Comparison of ENCODE assay signal across 23 cellular contexts in genomic region chr9:137919649-137920101, GRCh38. TPM values are rescaled to one million over a fixed set of nuclear protein-coding genes. Genes with fewer than 3 reads are reported as not detected.
"Had no signal": no experiment of that assay in that cellular context is flagged by ENCODE, and none has a peak within 500 bp of the region (broad histone marks: within the 10 kb centered on the region; RNA-seq: fewer than 3 reads in every experiment).

No MANE protein-coding gene starts in this region.

- H3K4me1 ChIP-seq: adrenal gland, uterus had no signal

- H3K9me3 ChIP-seq: adrenal gland, left ventricle myocardium inferior, tibial nerve, uterus had no signal

- H3K36me3 ChIP-seq: adrenal gland, left ventricle myocardium inferior, tibial nerve, uterus had no signal

- H3K27me3 ChIP-seq: adrenal gland, tibial nerve, uterus had no signal

- H3K36me3 Mint-ChIP-seq: activated CD4-positive, alpha-beta memory T cell treated with anti-CD3 and anti-CD28 coated beads for 36 hours; activated naive CD4-positive, alpha-beta T cell treated with anti-CD3 and anti-CD28 coated beads, Interleukin-2, amount 50 U/mL, for 72 hours; natural killer cell treated with Interleukin-12 subunit alpha and Interleukin-12 subunit beta and Interleukin-15 and Interleukin-18, amount 100 ng/mL, for 72 hours had no signal

- H3K4me3 Mint-ChIP-seq: activated CD4-positive, alpha-beta memory T cell treated with anti-CD3 and anti-CD28 coated beads for 36 hours; activated T-helper 1 cell treated with anti-CD3 and anti-CD28 coated beads, Interleukin-12 subunit alpha, Interleukin-12 subunit beta, Interleukin-2, Interleukin-4 antibody, amounts not matched to agents 30 ng/mL and 10 ng/mL and 1 ng/mL, durations not matched to agents 14 hours and 24 hours and 36 hours; natural killer cell treated with Interleukin-12 subunit alpha and Interleukin-12 subunit beta and Interleukin-15 and Interleukin-18, amount 100 ng/mL, for 72 hours had no signal

- H3K9me3 Mint-ChIP-seq: activated CD4-positive, alpha-beta memory T cell treated with anti-CD3 and anti-CD28 coated beads for 36 hours; activated naive CD4-positive, alpha-beta T cell treated with anti-CD3 and anti-CD28 coated beads, Interleukin-2, amount 50 U/mL, for 72 hours; activated T-helper 1 cell treated with anti-CD3 and anti-CD28 coated beads, Interleukin-12 subunit alpha, Interleukin-12 subunit beta, Interleukin-2, Interleukin-4 antibody, amounts not matched to agents 30 ng/mL and 10 ng/mL and 1 ng/mL, durations not matched to agents 14 hours and 24 hours and 36 hours; natural killer cell treated with Interleukin-12 subunit alpha and Interleukin-12 subunit beta and Interleukin-15 and Interleukin-18, amount 100 ng/mL, for 72 hours had no signal

- DNase-seq: activated CD4-positive, alpha-beta memory T cell treated with anti-CD3 and anti-CD28 coated beads for 36 hours; activated gamma-delta T cell treated with Interleukin-2 at 50 U/mL for 16 hours; activated T-cell treated with anti-CD3 and anti-CD28 coated beads for 4 hours; erythroblast; foreskin melanocyte; head of caudate nucleus; kidney; left ventricle myocardium inferior; mammary epithelial cell; occipital lobe; stimulated activated CD4-positive, alpha-beta T cell treated with anti-CD3 and anti-CD28 coated beads, Interleukin-12 subunit alpha, Interleukin-12 subunit beta, amount 100 ng/mL, for 4 hours; stimulated activated CD4-positive, alpha-beta T cell treated with anti-CD3 and anti-CD28 coated beads, Interleukin-1b, Interleukin-23, amount 100 ng/mL, for 48 hours; stimulated activated CD8-positive, alpha-beta memory T cell treated with anti-CD3 and anti-CD28 coated beads, Interleukin-4, amount 100 ng/mL, for 48 hours; stimulated activated naive CD4-positive, alpha-beta T cell treated with Interleukin-2 at 50 U/mL for 16 hours; SW 1271; T-helper 2 cell; uterus had no signal

- ATAC-seq: activated naive CD4-positive, alpha-beta T cell treated with anti-CD3 and anti-CD28 coated beads, Interleukin-2, amount 50 U/mL, for 72 hours had no signal

- H3K27ac ChIP-seq: adrenal gland, left ventricle myocardium inferior, tibial nerve, uterus, VCaP had no signal

- H3K4me3 ChIP-seq: adrenal gland, left ventricle myocardium inferior, tibial nerve, uterus had no signal

- H3K27ac Mint-ChIP-seq: activated CD4-positive, alpha-beta memory T cell treated with anti-CD3 and anti-CD28 coated beads for 36 hours; activated naive CD4-positive, alpha-beta T cell treated with anti-CD3 and anti-CD28 coated beads, Interleukin-2, amount 50 U/mL, for 72 hours; activated T-helper 1 cell treated with anti-CD3 and anti-CD28 coated beads, Interleukin-12 subunit alpha, Interleukin-12 subunit beta, Interleukin-2, Interleukin-4 antibody, amounts not matched to agents 30 ng/mL and 10 ng/mL and 1 ng/mL, durations not matched to agents 14 hours and 24 hours and 36 hours; natural killer cell treated with Interleukin-12 subunit alpha and Interleukin-12 subunit beta and Interleukin-15 and Interleukin-18, amount 100 ng/mL, for 72 hours had no signal

RNA-seq across cellular contexts. Expression of gene CACNA1B, which starts 42.1 kb away (rescaled TPM):
- total RNA-seq: activated T-helper 1 cell treated with anti-CD3 and anti-CD28 coated beads, Interleukin-12 subunit alpha, Interleukin-12 subunit beta, Interleukin-2, Interleukin-4 antibody, amounts not matched to agents 30 ng/mL and 10 ng/mL and 1 ng/mL, durations not matched to agents 14 hours and 24 hours and 36 hours had no signal
- polyA plus RNA-seq: mammary epithelial cell had no signal
